Comparison of ENCODE assay signal across 20 cellular contexts in genomic region chr19:33419763-33420080, GRCh38. TPM values are rescaled to one million over a fixed set of nuclear protein-coding genes. Genes with fewer than 3 reads are reported as not detected.
DNase-seq lines count a peak whose midpoint lies in the region; ATAC-seq and TF ChIP-seq lines count a peak whose summit lies in the region.
"Had no signal": no experiment of that assay in that cellular context is flagged by ENCODE, and none has a peak within 500 bp of the region (broad histone marks: within the 10 kb centered on the region; RNA-seq: fewer than 3 reads in every experiment).

No MANE protein-coding gene starts in this region.

- no peak for ATAC-seq in SK-N-SH treated with all-trans-retinoic acid at 6 μM for 48 hours
- ATAC-seq in WTC11: peak; percentile 85
- no peak for ATAC-seq in HG02885 (IDR thresholded peaks at IDR 0.05; ENCODE audit: poor library complexity, unreplicated experiment)
- ATAC-seq: HCT116, Panc1, Right ventricle myocardium inferior had no signal

- no peak overlapping the region for H2AFZ ChIP-seq in SK-N-SH (ENCODE audit: low read depth)

- peaks cover 11% of the 10 kb centered on the region for H3K4me1 Mint-ChIP-seq in WTC11

- no peak for TF ChIP-seq EP300 in SK-N-SH (IDR thresholded peaks at IDR 0.05; ENCODE audit: borderline replicate concordance in 1 of 2, low read depth in 1 of 2, low read length in 1 of 2)

- H3K9me3 ChIP-seq in SK-N-SH: no peaks in the 10 kb centered on the region
- no peaks in the 10 kb centered on the region for H3K9me3 ChIP-seq in uterus

- WGBS in SK-N-SH (ENCODE audit: low lambda C conversion rate): 75% methylated on average over 6 of the region's 6 CpGs

- peaks cover 0 to 22% of the 10 kb centered on the region in 2 experiments; a peak in 1 of 4 replicates for H3K4me1 ChIP-seq in SK-N-SH (ENCODE audit: control insufficient read depth in 1 of 2, insufficient read depth in 2 of 2, low read depth in 1 of 2, low read length in 1 of 2)
- peaks cover 0 to 7% of the 10 kb centered on the region in 2 donors for H3K4me1 ChIP-seq in uterus

- no peak for TF ChIP-seq POLR2A in uterus (IDR thresholded peaks at IDR 0.05)

- TF ChIP-seq CTCF in SK-N-SH (IDR thresholded peaks at IDR 0.05): no peak
- TF ChIP-seq CTCF in WTC11 (IDR thresholded peaks at IDR 0.05): no peak
- no peak for TF ChIP-seq CTCF in uterus (IDR thresholded peaks at IDR 0.05)

- H3K27ac Mint-ChIP-seq in WTC11: no peak overlapping the region

- H3K27me3 ChIP-seq in SK-N-SH (ENCODE audit: insufficient read depth): no peaks in the 10 kb centered on the region
- H3K27me3 ChIP-seq in uterus: no peaks in the 10 kb centered on the region

- H3K9me3 Mint-ChIP-seq in WTC11: no peaks in the 10 kb centered on the region

- no peak overlapping the region for H3K9ac ChIP-seq in SK-N-SH

- H3K27ac ChIP-seq in SK-N-SH (ENCODE audit: low read depth in 2 of 2, low read length in 1 of 2) (no peak overlapping the region), uterus (no peak overlapping the region)
- H3K27ac ChIP-seq: HL-60 had no signal

- H3K4me3 ChIP-seq in SK-N-SH (ENCODE audit: low read depth in 2 of 2, low read length in 1 of 2): no peak overlapping the region
- no peak overlapping the region for H3K4me3 ChIP-seq in uterus

- intact Hi-C loops in uterus (cut with DNase I; ENCODE audit: low total_unique reads): loop anchor here (10.0 kb wide), 2 partner anchors 275 to 355 kb away; no protein-coding TSS in a partner anchor

- no peak overlapping the region for H3K4me2 ChIP-seq in SK-N-SH

- CTCF ChIA-PET in SK-N-SH (lab: Yijun Ruan, JAX) (interaction anchor here (0.9 to 10.9 kb wide), 11 partner anchors 10 to 677 kb away, joined by 3 to 155 read pairs (median 6); no protein-coding TSS in a partner anchor), WTC11 (lab: Charles Lee) (interaction anchor here (0.8 to 7.1 kb wide), 14 partner anchors 12 to 358 kb away, joined by 3 to 60 read pairs (median 4); partner anchors contain the start of gene CEBPA)

- no peak for TF ChIP-seq RAD21 in SK-N-SH (IDR thresholded peaks at IDR 0.05; ENCODE audit: low read length)

- POLR2A ChIA-PET in SK-N-SH (lab: Yijun Ruan, JAX) (interaction anchor here (1.1 kb wide), 1 partner anchor 88 kb away, joined by 3 read pairs; no protein-coding TSS in a partner anchor), WTC11 (lab: Charles Lee) (interaction anchor here (0.6 kb wide), 1 partner anchor 47 kb away, joined by 7 read pairs; no protein-coding TSS in a partner anchor)

- no peaks in the 10 kb centered on the region for H3K27me3 Mint-ChIP-seq in WTC11 (ENCODE audit: low read depth)

- no peaks in the 10 kb centered on the region for H3F3A ChIP-seq in SK-N-SH (replicated peaks; ENCODE audit: insufficient read depth)

- H3K4me3 Mint-ChIP-seq in WTC11: no peak overlapping the region

- H3K36me3 Mint-ChIP-seq in WTC11: no peaks in the 10 kb centered on the region

- H4K20me1 ChIP-seq in SK-N-SH (ENCODE audit: insufficient read depth): no peaks in the 10 kb centered on the region

- DNase-seq in SK-N-SH (peak; percentile 88), WTC11 (ENCODE audit: low spot score) (peak; percentile 81), iPS-NIHi7 (ENCODE audit: extremely low spot score) (peak; percentile 95), uterus (no peak), medulla oblongata (ENCODE audit: extremely low spot score) (no peak), NCI-H146 treated with DMSO at 0.1 percent for 48 hours (lab: John Stamatoyannopoulos, UW; ENCODE audit: unreplicated experiment) (no peak)
- DNase-seq: 8988T, DMS153, EL, KG1, NCI-H1048, NCI-H1694, NCI-H446 treated with DMSO at 0.1 percent for 48 hours, NCI-H774 had no signal

- no peaks in the 10 kb centered on the region for H3K79me2 ChIP-seq in SK-N-SH (ENCODE audit: insufficient read depth)

- no peaks in the 10 kb centered on the region for H3K36me3 ChIP-seq in SK-N-SH (replicated peaks in 1 of 2; ENCODE audit: control insufficient read depth in 1 of 2, insufficient read depth in 2 of 2, low read length in 1 of 2)
- no peaks in the 10 kb centered on the region for H3K36me3 ChIP-seq in uterus

- H3K9me2 ChIP-seq in SK-N-SH: no peaks in the 10 kb centered on the region

TF ChIP-seq in SK-N-SH, 30 proteins besides CTCF, POLR2A, EP300 and RAD21 (continues in another document):
- TF ChIP-seq TAF1 (IDR thresholded peaks at IDR 0.05; ENCODE audit: borderline replicate concordance, low read depth, low read length): no peak
- TF ChIP-seq RXRA (IDR thresholded peaks at IDR 0.05; ENCODE audit: borderline replicate concordance, low read depth): no peak
- TF ChIP-seq NRF1 (IDR thresholded peaks at IDR 0.05; ENCODE audit: low read depth, low read length): no peak
- no peak for TF ChIP-seq GABPA (IDR thresholded peaks at IDR 0.05; ENCODE audit: low read depth)
- no peak for TF ChIP-seq NFIC (IDR thresholded peaks at IDR 0.05; ENCODE audit: borderline replicate concordance)
- TF ChIP-seq ZBTB33 (IDR thresholded peaks at IDR 0.05; ENCODE audit: borderline replicate concordance, low read depth): no peak
- no peak for TF ChIP-seq SIN3A (IDR thresholded peaks at IDR 0.05; ENCODE audit: borderline replicate concordance, low read depth, low read length)

TF ChIP-seq in SK-N-SH treated with all-trans-retinoic acid at 6 μM for 48 hours, 23 proteins besides CTCF, POLR2A, EP300 and RAD21:
- TF ChIP-seq ZNF8 (CRISPR knock-in tag; IDR thresholded peaks at IDR 0.05): no peak
- TF ChIP-seq ZNF565 (CRISPR knock-in tag; conservative IDR thresholded peaks at IDR 0.05; ENCODE audit: low read depth): no peak
- TF ChIP-seq SNAI2 (CRISPR knock-in tag; IDR thresholded peaks at IDR 0.05): no peak
- TF ChIP-seq CSRNP3 (CRISPR knock-in tag; IDR thresholded peaks at IDR 0.05): no peak
- no peak for TF ChIP-seq TCF4 (CRISPR knock-in tag; IDR thresholded peaks at IDR 0.05; ENCODE audit: borderline replicate concordance)

TF ChIP-seq in WTC11, 78 proteins besides CTCF, POLR2A, EP300 and RAD21:
- TF ChIP-seq NFATC4 (CRISPR knock-in tag; IDR thresholded peaks at IDR 0.05) (no peak), SP1 (CRISPR knock-in tag; conservative IDR thresholded peaks at IDR 0.05) (0 out of 2 replicates have a peak, but pooled peaks have one; percentile 49), NFYB (CRISPR knock-in tag; conservative IDR thresholded peaks at IDR 0.05; ENCODE audit: low read depth) (peak; percentile 66)

RNA-seq across cellular contexts. Expression of gene CEBPG, which starts 46.2 kb away (rescaled TPM):
- 9.1 and 9.5 TPM in 2 replicates for polyA plus RNA-seq in SK-N-SH (2012; rRNA removed)
- 10.7 and 12.3 TPM in 2 replicates for polyA plus RNA-seq in SK-N-SH (2012; cell fraction: cytosol; rRNA removed)
- 6.8 and 9.6 TPM in 2 replicates for polyA plus RNA-seq in SK-N-SH (2012; cell fraction: nucleus; rRNA removed)
- total RNA-seq in WTC11 (2021): 28.9 to 33.1 TPM (median 30.4 TPM) in 3 replicates
- 10 to 100 TPM; 10.3 to 33.3 (median 25.5) TPM for total RNA-seq in uterus

Comparison
In these comparisons a context has a peak if more than half of its experiments do, and no peak if none do; other contexts are left out.
1. DNase-seq: peak in SK-N-SH (single experiment), WTC11 (single experiment) and iPS-NIHi7 (single experiment); none in uterus (0 of 2), medulla oblongata (single experiment) and NCI-H146 treated with DMSO at 0.1 percent for 48 hours (single experiment).